Comparison of ENCODE assay signal across 22 cellular contexts in the genomic region with DNA sequence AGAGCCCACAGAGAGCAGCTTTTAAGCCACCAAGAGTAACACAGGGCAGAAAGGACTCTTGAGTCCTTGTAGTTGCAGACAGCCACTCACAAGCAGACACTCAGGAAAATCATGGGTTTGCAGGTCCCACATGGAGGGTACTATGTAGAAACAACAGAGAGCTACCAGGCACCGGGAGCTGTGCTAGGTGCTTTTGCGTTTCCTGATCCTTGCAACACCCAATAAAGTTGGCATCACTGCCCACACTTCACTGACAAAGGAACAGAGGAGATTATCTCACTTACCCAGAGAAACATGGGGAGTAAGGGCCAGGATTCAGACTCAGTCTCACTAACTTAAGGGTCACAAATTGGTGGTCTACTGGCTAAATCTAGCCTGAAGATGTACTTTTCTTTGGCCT.
"Had no signal": no experiment of that assay in that cellular context is flagged by ENCODE, and none has a peak within 500 bp of the region (broad histone marks: within the 10 kb centered on the region; RNA-seq: fewer than 3 reads in every experiment).

No MANE protein-coding gene starts in this region.

- H3K9ac ChIP-seq: KMS-11, SK-N-SH had no signal

- H3K9me3 ChIP-seq: SK-N-SH had no signal

- H3K4me2 ChIP-seq: KMS-11 had no signal

- ATAC-seq: Panc1, PC-3 had no signal

- FAIRE-seq: HTR-8/SVneo had no signal

- H3K27ac ChIP-seq: HL-60, KMS-11, RWPE1 had no signal

- DNase-seq: Kasumi-1, MM.1S, NCI-H1092 treated with DMSO at 0.1 percent for 48 hours, NCI-H1436, NCI-H187, NCI-H2029, NCI-H2081 treated with DMSO at 0.1 percent for 48 hours, NCI-H2171, NCI-H345, NCI-H446 treated with DMSO at 0.1 percent for 48 hours, NCI-H510A treated with DMSO at 0.1 percent for 48 hours, NCI-H526, NCI-H748 treated with DMSO at 0.1 percent for 48 hours, PC-3, SHP77, SK-N-SH, SW 1271 had no signal
